ENCODE assay signal across 8 cellular contexts in the genomic region with DNA sequence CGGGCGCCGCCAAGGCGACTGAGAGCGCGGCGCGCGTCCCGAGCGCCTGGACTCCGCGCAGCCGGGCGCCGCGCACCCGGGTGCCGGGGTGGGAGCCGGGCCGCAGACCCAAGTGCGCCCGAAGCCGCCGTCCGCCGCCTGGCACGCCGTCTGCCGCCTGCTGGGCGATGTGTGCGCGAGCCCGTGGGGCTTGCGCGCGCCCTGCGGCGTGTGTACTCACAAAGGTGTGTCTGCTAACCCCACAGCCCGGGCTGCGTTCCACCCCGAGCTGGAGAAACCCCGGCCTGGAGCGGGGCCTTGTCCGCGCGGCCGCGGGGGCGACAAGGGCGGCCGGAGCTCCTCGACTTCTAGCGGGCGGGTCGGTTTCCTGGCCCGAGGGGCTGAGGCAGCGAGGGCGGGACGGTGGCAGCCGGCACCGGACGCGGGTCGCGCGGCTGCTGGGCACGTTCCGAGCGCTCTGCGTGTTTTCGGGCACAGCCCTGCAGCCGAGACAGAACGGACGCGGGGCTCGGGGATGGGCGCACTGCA. TPM values are rescaled to one million over a fixed set of nuclear protein-coding genes. Genes with fewer than 3 reads are reported as not detected.
DNase-seq lines count a peak whose midpoint lies in the region; ATAC-seq and TF ChIP-seq lines count a peak whose summit lies in the region.

No MANE protein-coding gene starts in this region.

- peak overlapping the region; percentile 77 for H3K4me3 ChIP-seq in colonic mucosa

- H3K9me3 ChIP-seq in colonic mucosa, result no peaks in the 10 kb centered on the region

- peak overlapping the region; percentile 97 for H3K27ac ChIP-seq in colonic mucosa

- intact Hi-C loops in colonic mucosa (cut with DNase I), result loop anchor here (10.0 kb wide), 1 partner anchor 324 kb away; no protein-coding TSS in a partner anchor
- intact Hi-C loops in left colon (cut with DNase I, micrococcal nuclease), result loop anchor here in 1 of 2 donors (10.0 kb wide), 2 partner anchors 166 to 324 kb away; partner anchors contain the start of gene SMIM15

- no peaks in the 10 kb centered on the region for H3K36me3 ChIP-seq in colonic mucosa

- H3K9ac ChIP-seq in colonic mucosa (ENCODE audit: low read depth in 2 of 2, low read length in 2 of 2), result peak overlapping the region; percentile 76 to 96

- ATAC-seq in HG02759 (IDR thresholded peaks at IDR 0.05; ENCODE audit: unreplicated experiment) (peak; percentile 38), left colon (peak; percentile 64)

- peak; percentile 26 to 48 for DNase-seq in NCI-H446 (lab: John Stamatoyannopoulos, UW)
- DNase-seq in NCI-H446 treated with DMSO at 0.1 percent for 48 hours (lab: John Stamatoyannopoulos, UW), result no peak
- peak; percentile 6 for DNase-seq in NCI-H1694 (lab: John Stamatoyannopoulos, UW)
- DNase-seq in activated CD4-positive, alpha-beta T cell treated with anti-CD3 and anti-CD28 coated beads for 48 hours, result peak; percentile 77
- DNase-seq in colonic mucosa, result peak; percentile 79
- peak; percentile 73 to 88 for DNase-seq in left colon
- DNase-seq in stimulated activated CD4-positive, alpha-beta T cell treated with anti-CD3 and anti-CD28 coated beads, Interleukin-2, amount 100 ng/mL, for 48 hours, result peak; percentile 54 to 64

- peak; percentile 25 for TF ChIP-seq CTCF in colonic mucosa (IDR thresholded peaks at IDR 0.05)

- no peaks in the 10 kb centered on the region for H3K27me3 ChIP-seq in colonic mucosa

- no peaks in the 10 kb centered on the region for H3K4me1 ChIP-seq in colonic mucosa

RNA-seq across cellular contexts. Expression of gene ZSWIM6, which starts 1.1 kb away (rescaled TPM):
- 10 to 100 TPM; 16.4 to 24.5 TPM for total RNA-seq in colonic mucosa
- total RNA-seq in left colon, result 10 to 100 TPM; 22.5 to 27.1 TPM
